In the genomic region with DNA sequence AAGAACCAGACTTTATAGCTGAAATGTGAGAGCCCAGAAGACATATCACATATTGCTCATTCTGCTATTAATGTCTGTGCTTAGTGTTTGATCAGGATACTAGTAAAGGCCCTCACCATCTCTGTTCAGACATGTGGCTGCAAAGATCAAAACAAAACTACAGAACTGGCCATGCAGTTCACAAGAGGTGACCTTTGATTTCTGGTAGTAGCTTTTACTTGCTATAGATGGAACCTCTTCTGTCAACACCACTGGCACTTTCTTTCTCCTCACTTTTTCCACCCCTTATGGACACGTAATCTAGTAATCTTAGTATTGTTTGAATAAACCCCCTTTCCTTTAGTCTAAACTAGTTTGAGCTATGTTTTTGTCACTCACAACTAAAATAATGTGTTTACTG, we compare ENCODE assay signal across 1 cellular context.
TF ChIP-seq lines count a peak whose summit lies in the region.

No MANE protein-coding gene starts in this region.

TF ChIP-seq in HepG2, 621 proteins besides CTCF, POLR2A, EP300 and RAD21 (continued from another document):
- TF ChIP-seq NR2F6 (IDR thresholded peaks at IDR 0.05) (no peak), NR2F6 (CRISPR knock-in tag; IDR thresholded peaks at IDR 0.05) (0 out of 2 replicates have a peak, but pooled peaks have one; percentile 10), ZNF670 (CRISPR knock-in tag; IDR thresholded peaks at IDR 0.05; ENCODE audit: borderline replicate concordance) (no peak), FOXA3 (CRISPR knock-in tag; IDR thresholded peaks at IDR 0.05) (peak; percentile 39; the same call in 1 of the 2 replicates), ZNF180 (CRISPR knock-in tag; IDR thresholded peaks at IDR 0.05; ENCODE audit: borderline replicate concordance, low read depth) (no peak), HNF4G (IDR thresholded peaks at IDR 0.05; ENCODE audit: borderline replicate concordance, low read depth, low read length) (peak; percentile 30; the same call in 1 of the 2 replicates), HNF4G (CRISPR knock-in tag; IDR thresholded peaks at IDR 0.05; ENCODE audit: borderline replicate concordance, low read depth) (no peak), BCL6 (CRISPR knock-in tag; IDR thresholded peaks at IDR 0.05) (peak; percentile 59; the same call in 1 of the 2 replicates), SIX4 (CRISPR knock-in tag; IDR thresholded peaks at IDR 0.05) (no peak), ZNF644 (CRISPR knock-in tag; IDR thresholded peaks at IDR 0.05; ENCODE audit: low read depth) (0 out of 2 replicates have a peak, but pooled peaks have one; percentile 25), SAP130 (CRISPR knock-in tag; IDR thresholded peaks at IDR 0.05; ENCODE audit: low read depth) (peak; percentile 32; the same call in 1 of the 2 replicates)
- TF ChIP-seq, protein P1, sequence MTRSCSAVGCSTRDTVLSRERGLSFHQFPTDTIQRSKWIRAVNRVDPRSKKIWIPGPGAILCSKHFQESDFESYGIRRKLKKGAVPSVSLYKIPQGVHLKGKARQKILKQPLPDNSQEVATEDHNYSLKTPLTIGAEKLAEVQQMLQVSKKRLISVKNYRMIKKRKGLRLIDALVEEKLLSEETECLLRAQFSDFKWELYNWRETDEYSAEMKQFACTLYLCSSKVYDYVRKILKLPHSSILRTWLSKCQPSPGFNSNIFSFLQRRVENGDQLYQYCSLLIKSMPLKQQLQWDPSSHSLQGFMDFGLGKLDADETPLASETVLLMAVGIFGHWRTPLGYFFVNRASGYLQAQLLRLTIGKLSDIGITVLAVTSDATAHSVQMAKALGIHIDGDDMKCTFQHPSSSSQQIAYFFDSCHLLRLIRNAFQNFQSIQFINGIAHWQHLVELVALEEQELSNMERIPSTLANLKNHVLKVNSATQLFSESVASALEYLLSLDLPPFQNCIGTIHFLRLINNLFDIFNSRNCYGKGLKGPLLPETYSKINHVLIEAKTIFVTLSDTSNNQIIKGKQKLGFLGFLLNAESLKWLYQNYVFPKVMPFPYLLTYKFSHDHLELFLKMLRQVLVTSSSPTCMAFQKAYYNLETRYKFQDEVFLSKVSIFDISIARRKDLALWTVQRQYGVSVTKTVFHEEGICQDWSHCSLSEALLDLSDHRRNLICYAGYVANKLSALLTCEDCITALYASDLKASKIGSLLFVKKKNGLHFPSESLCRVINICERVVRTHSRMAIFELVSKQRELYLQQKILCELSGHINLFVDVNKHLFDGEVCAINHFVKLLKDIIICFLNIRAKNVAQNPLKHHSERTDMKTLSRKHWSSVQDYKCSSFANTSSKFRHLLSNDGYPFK (CRISPR knock-in tag; IDR thresholded peaks at IDR 0.05; ENCODE audit: borderline replicate concordance) = no peak
- TF ChIP-seq, protein P2, sequence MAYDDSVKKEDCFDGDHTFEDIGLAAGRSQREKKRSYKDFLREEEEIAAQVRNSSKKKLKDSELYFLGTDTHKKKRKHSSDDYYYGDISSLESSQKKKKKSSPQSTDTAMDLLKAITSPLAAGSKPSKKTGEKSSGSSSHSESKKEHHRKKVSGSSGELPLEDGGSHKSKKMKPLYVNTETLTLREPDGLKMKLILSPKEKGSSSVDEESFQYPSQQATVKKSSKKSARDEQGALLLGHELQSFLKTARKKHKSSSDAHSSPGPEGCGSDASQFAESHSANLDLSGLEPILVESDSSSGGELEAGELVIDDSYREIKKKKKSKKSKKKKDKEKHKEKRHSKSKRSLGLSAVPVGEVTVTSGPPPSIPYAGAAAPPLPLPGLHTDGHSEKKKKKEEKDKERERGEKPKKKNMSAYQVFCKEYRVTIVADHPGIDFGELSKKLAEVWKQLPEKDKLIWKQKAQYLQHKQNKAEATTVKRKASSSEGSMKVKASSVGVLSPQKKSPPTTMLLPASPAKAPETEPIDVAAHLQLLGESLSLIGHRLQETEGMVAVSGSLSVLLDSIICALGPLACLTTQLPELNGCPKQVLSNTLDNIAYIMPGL (CRISPR knock-in tag; IDR thresholded peaks at IDR 0.05; ENCODE audit: borderline replicate concordance in 1 of 2, low read depth in 1 of 2) = no peak
